In the genomic region with DNA sequence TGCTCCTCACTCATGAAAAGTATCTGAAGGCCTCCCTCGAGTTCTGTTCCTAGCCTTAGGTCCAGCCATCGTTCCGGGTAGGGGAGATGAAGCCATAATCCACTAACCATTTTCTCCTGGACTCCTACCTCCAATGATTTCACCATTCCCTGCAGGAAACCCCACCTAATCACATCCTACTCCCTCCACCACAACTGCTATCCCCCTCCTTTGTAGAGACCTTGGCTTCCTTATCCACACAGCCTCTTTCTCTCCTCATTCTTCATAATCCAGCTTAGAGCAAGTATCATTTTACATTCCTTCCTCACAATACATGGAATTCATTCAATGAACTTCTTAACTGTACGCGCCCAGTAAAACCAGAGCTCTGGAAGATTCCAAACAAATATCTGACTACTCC, we compare ENCODE assay signal across 14 cellular contexts. TPM values are rescaled to one million over a fixed set of nuclear protein-coding genes. Genes with fewer than 3 reads are reported as not detected.
DNase-seq lines count a peak whose midpoint lies in the region; ATAC-seq and TF ChIP-seq lines count a peak whose summit lies in the region.
"Had no signal": no experiment of that assay in that cellular context is flagged by ENCODE, and none has a peak within 500 bp of the region (broad histone marks: within the 10 kb centered on the region; RNA-seq: fewer than 3 reads in every experiment).

No MANE protein-coding gene starts in this region.

- H3K4me3 Mint-ChIP-seq in activated naive CD4-positive, alpha-beta T cell treated with anti-CD3 and anti-CD28 coated beads, Interleukin-2, amount 10 ng/mL, durations not matched to agents 7 days and 5 days = no peak overlapping the region
- H3K4me3 Mint-ChIP-seq in activated B cell treated with CpG ODN at 0.5 μM for 24 hours (no peak overlapping the region), endothelial cell (ENCODE audit: unreplicated experiment) (peak overlapping the region; percentile 33)
- peak overlapping the region; percentile 1 for H3K4me3 Mint-ChIP-seq in stimulated activated memory B cell treated with anti-CD40 and anti-IgM and Interleukin-4, amounts not matched to agents 10 μg/mL and 1 μg/mL and 100 μg/mL, for 72 hours

- intact Hi-C loops in activated B cell treated with CpG ODN at 0.5 μM for 24 hours (cut with micrococcal nuclease) = no loop called here

- peaks cover 88% of the 10 kb centered on the region for H3K36me3 Mint-ChIP-seq in activated naive CD4-positive, alpha-beta T cell treated with anti-CD3 and anti-CD28 coated beads, Interleukin-2, amount 10 ng/mL, durations not matched to agents 7 days and 5 days
- H3K36me3 Mint-ChIP-seq in activated B cell treated with CpG ODN at 0.5 μM for 24 hours (ENCODE audit: low read depth) (peaks cover 95% of the 10 kb centered on the region), endothelial cell (ENCODE audit: low read depth, unreplicated experiment) (peaks cover 54% of the 10 kb centered on the region)
- H3K36me3 Mint-ChIP-seq in stimulated activated memory B cell treated with anti-CD40 and anti-IgM and Interleukin-4, amounts not matched to agents 10 μg/mL and 1 μg/mL and 100 μg/mL, for 72 hours = peaks cover 74% of the 10 kb centered on the region

- peak overlapping the region; percentile 20 for H3K27ac Mint-ChIP-seq in activated naive CD4-positive, alpha-beta T cell treated with anti-CD3 and anti-CD28 coated beads, Interleukin-2, amount 10 ng/mL, durations not matched to agents 7 days and 5 days
- peak overlapping the region; percentile 33 for H3K27ac Mint-ChIP-seq in activated B cell treated with CpG ODN at 0.5 μM for 24 hours
- H3K27ac Mint-ChIP-seq in endothelial cell (ENCODE audit: unreplicated experiment) = peak overlapping the region; percentile 20
- peak overlapping the region; percentile 81 for H3K27ac Mint-ChIP-seq in stimulated activated memory B cell treated with anti-CD40 and anti-IgM and Interleukin-4, amounts not matched to agents 10 μg/mL and 1 μg/mL and 100 μg/mL, for 72 hours

- no peaks in the 10 kb centered on the region for H3K9me3 Mint-ChIP-seq in activated naive CD4-positive, alpha-beta T cell treated with anti-CD3 and anti-CD28 coated beads, Interleukin-2, amount 10 ng/mL, durations not matched to agents 7 days and 5 days
- H3K9me3 Mint-ChIP-seq in activated B cell treated with CpG ODN at 0.5 μM for 24 hours = no peaks in the 10 kb centered on the region
- no peaks in the 10 kb centered on the region for H3K9me3 Mint-ChIP-seq in endothelial cell (ENCODE audit: unreplicated experiment)
- no peaks in the 10 kb centered on the region for H3K9me3 Mint-ChIP-seq in stimulated activated memory B cell treated with anti-CD40 and anti-IgM and Interleukin-4, amounts not matched to agents 10 μg/mL and 1 μg/mL and 100 μg/mL, for 72 hours

- ATAC-seq in activated B cell treated with CpG ODN at 0.5 μM for 24 hours (ENCODE audit: low read depth) = no peak
- ATAC-seq in stimulated activated memory B cell treated with anti-CD40 and anti-IgM and Interleukin-4, amounts not matched to agents 10 μg/mL and 1 μg/mL and 100 μg/mL, for 72 hours = no peak
- no peak for ATAC-seq in GM21786 (IDR thresholded peaks at IDR 0.05; ENCODE audit: unreplicated experiment)

- POLR2A ChIA-PET in activated B cell treated with CpG ODN at 0.5 μM for 24 hours (lab: Charles Lee) = interaction anchor here (0.6 kb wide), 1 partner anchor 59 kb away, joined by 4 read pairs; no protein-coding TSS in a partner anchor

- no peaks in the 10 kb centered on the region for H3K27me3 ChIP-seq in H7 (ENCODE audit: control insufficient read depth, insufficient read depth, low read length)
- H3K27me3 ChIP-seq: colonic mucosa, pancreas had no signal

- peaks cover 69% of the 10 kb centered on the region for H3K36me3 ChIP-seq in H7 (replicated peaks; ENCODE audit: control insufficient read depth, insufficient read depth, low read length)

- TF ChIP-seq CTCF in activated B cell treated with CpG ODN at 0.5 μM for 24 hours (IDR thresholded peaks at IDR 0.05) = no peak
- no peak for TF ChIP-seq CTCF in endothelial cell (IDR thresholded peaks at IDR 0.05; ENCODE audit: unreplicated experiment)

- CTCF ChIA-PET in activated naive CD4-positive, alpha-beta T cell treated with anti-CD3 and anti-CD28 coated beads, Interleukin-2, amount 10 ng/mL, durations not matched to agents 7 days and 5 days (lab: Charles Lee) = interaction anchor here (1.0 to 2.3 kb wide), 5 partner anchors 10 to 71 kb away, joined by 3 to 13 read pairs (median 5); no protein-coding TSS in a partner anchor
- CTCF ChIA-PET in activated B cell treated with CpG ODN at 0.5 μM for 24 hours (lab: Charles Lee) = interaction anchor here (0.8 to 1.3 kb wide), 4 partner anchors 46 to 98 kb away, joined by 3 to 5 read pairs (median 4); partner anchors contain the start of gene ZNF487

- H3K27me3 Mint-ChIP-seq in activated naive CD4-positive, alpha-beta T cell treated with anti-CD3 and anti-CD28 coated beads, Interleukin-2, amount 10 ng/mL, durations not matched to agents 7 days and 5 days = no peaks in the 10 kb centered on the region
- H3K27me3 Mint-ChIP-seq in activated B cell treated with CpG ODN at 0.5 μM for 24 hours (no peaks in the 10 kb centered on the region), endothelial cell (ENCODE audit: unreplicated experiment) (peaks cover 2% of the 10 kb centered on the region)
- H3K27me3 Mint-ChIP-seq in stimulated activated memory B cell treated with anti-CD40 and anti-IgM and Interleukin-4, amounts not matched to agents 10 μg/mL and 1 μg/mL and 100 μg/mL, for 72 hours = no peaks in the 10 kb centered on the region

- no peak overlapping the region for H3K4me3 ChIP-seq in H7 (ENCODE audit: insufficient read depth, low read depth, low read length)
- H3K4me3 ChIP-seq: colonic mucosa, pancreas had no signal

- peaks cover 90% of the 10 kb centered on the region for H3K4me1 Mint-ChIP-seq in activated naive CD4-positive, alpha-beta T cell treated with anti-CD3 and anti-CD28 coated beads, Interleukin-2, amount 10 ng/mL, durations not matched to agents 7 days and 5 days
- H3K4me1 Mint-ChIP-seq in activated B cell treated with CpG ODN at 0.5 μM for 24 hours (peaks cover 57% of the 10 kb centered on the region), endothelial cell (ENCODE audit: unreplicated experiment) (peaks cover 23% of the 10 kb centered on the region)
- H3K4me1 Mint-ChIP-seq in stimulated activated memory B cell treated with anti-CD40 and anti-IgM and Interleukin-4, amounts not matched to agents 10 μg/mL and 1 μg/mL and 100 μg/mL, for 72 hours = peaks cover 84% of the 10 kb centered on the region

- DNase-seq in activated naive CD4-positive, alpha-beta T cell treated with anti-CD3 and anti-CD28 coated beads, Interleukin-2, amount 10 ng/mL, durations not matched to agents 7 days and 5 days = no peak
- DNase-seq in activated naive CD4-positive, alpha-beta T cell treated with anti-CD3 and anti-CD28 coated beads, Interleukin-2, amount 50 U/mL, for 16 hours = no peak
- DNase-seq in activated B cell treated with CpG ODN at 0.5 μM for 24 hours = no peak
- no peak for DNase-seq in endothelial cell (ENCODE audit: low spot score)
- DNase-seq in activated CD4-positive, CD25-positive, alpha-beta regulatory T cell treated with anti-CD3 and anti-CD28 coated beads, Interleukin-2, amount 50 U/mL, for 72 hours = no peak
- DNase-seq in H7 = no peak
- DNase-seq: activated effector memory CD4-positive, alpha-beta T cell treated with Interleukin-2 at 50 U/mL for 16 hours; colonic mucosa; stimulated activated CD4-positive, alpha-beta T cell treated with anti-CD3 and anti-CD28 coated beads, Interleukin-15, amount 100 ng/mL, for 24 hours had no signal

RNA-seq across cellular contexts. Expression of gene HNRNPF, which starts 18.7 kb away (rescaled TPM):
- total RNA-seq in activated B cell treated with CpG ODN at 0.5 μM for 24 hours (253 and 255 TPM in 2 replicates), endothelial cell (ENCODE audit: unreplicated experiment) (194 TPM)
- total RNA-seq in H7 (2014; rRNA removed; shearing (Covaris generic)) = 328 and 342 TPM in 2 replicates

RNA-seq across cellular contexts. Expression of gene FXYD4, which starts 18.9 kb away (rescaled TPM):
- total RNA-seq in activated B cell treated with CpG ODN at 0.5 μM for 24 hours = not detected in 2 replicates
- total RNA-seq in endothelial cell (ENCODE audit: unreplicated experiment) = not detected
- total RNA-seq in H7 (2014; rRNA removed; shearing (Covaris generic)) = not detected in 2 replicates
- total RNA-seq: fibroblast of lung, lung microvascular endothelial cell had no signal

RNA-seq across cellular contexts. Expression of gene ZNF487, which starts 46.6 kb away (rescaled TPM):
- total RNA-seq in activated B cell treated with CpG ODN at 0.5 μM for 24 hours (2.9 and 3.4 TPM in 2 replicates), endothelial cell (ENCODE audit: unreplicated experiment) (3.3 TPM)
- 2.7 and 4.9 TPM in 2 replicates for total RNA-seq in H7 (2014; rRNA removed; shearing (Covaris generic))

Comparison
In these comparisons a context has a peak if more than half of its experiments do, and no peak if none do; other contexts are left out.
1. H3K27ac Mint-ChIP-seq: peak in every context shown above with its lines; median percentile 81 in stimulated activated memory B cell treated with anti-CD40 and anti-IgM and Interleukin-4, amounts not matched to agents 10 μg/mL and 1 μg/mL and 100 μg/mL, for 72 hours; 33 in activated B cell treated with CpG ODN at 0.5 μM for 24 hours; 20 in activated naive CD4-positive, alpha-beta T cell treated with anti-CD3 and anti-CD28 coated beads, Interleukin-2, amount 10 ng/mL, durations not matched to agents 7 days and 5 days; 20 in endothelial cell.
2. H3K4me3 Mint-ChIP-seq: peak in endothelial cell (single experiment) and stimulated activated memory B cell treated with anti-CD40 and anti-IgM and Interleukin-4, amounts not matched to agents 10 μg/mL and 1 μg/mL and 100 μg/mL, for 72 hours (single experiment); none in activated naive CD4-positive, alpha-beta T cell treated with anti-CD3 and anti-CD28 coated beads, Interleukin-2, amount 10 ng/mL, durations not matched to agents 7 days and 5 days (single experiment) and activated B cell treated with CpG ODN at 0.5 μM for 24 hours (single experiment).